ENCODE assay signal across 1 cellular context in genomic region chr15:58080398-58080797, GRCh38.
TF ChIP-seq lines count a peak whose summit lies in the region.

No MANE protein-coding gene starts in this region.

TF ChIP-seq in GM23338, 12 proteins besides CTCF, POLR2A, EP300 and RAD21 (continued from another document):
- TF ChIP-seq, protein P1, sequence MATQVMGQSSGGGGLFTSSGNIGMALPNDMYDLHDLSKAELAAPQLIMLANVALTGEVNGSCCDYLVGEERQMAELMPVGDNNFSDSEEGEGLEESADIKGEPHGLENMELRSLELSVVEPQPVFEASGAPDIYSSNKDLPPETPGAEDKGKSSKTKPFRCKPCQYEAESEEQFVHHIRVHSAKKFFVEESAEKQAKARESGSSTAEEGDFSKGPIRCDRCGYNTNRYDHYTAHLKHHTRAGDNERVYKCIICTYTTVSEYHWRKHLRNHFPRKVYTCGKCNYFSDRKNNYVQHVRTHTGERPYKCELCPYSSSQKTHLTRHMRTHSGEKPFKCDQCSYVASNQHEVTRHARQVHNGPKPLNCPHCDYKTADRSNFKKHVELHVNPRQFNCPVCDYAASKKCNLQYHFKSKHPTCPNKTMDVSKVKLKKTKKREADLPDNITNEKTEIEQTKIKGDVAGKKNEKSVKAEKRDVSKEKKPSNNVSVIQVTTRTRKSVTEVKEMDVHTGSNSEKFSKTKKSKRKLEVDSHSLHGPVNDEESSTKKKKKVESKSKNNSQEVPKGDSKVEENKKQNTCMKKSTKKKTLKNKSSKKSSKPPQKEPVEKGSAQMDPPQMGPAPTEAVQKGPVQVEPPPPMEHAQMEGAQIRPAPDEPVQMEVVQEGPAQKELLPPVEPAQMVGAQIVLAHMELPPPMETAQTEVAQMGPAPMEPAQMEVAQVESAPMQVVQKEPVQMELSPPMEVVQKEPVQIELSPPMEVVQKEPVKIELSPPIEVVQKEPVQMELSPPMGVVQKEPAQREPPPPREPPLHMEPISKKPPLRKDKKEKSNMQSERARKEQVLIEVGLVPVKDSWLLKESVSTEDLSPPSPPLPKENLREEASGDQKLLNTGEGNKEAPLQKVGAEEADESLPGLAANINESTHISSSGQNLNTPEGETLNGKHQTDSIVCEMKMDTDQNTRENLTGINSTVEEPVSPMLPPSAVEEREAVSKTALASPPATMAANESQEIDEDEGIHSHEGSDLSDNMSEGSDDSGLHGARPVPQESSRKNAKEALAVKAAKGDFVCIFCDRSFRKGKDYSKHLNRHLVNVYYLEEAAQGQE (IDR thresholded peaks at IDR 0.05; ENCODE audit: unreplicated experiment), result no peak
- TF ChIP-seq POLR2AphosphoS5 (IDR thresholded peaks at IDR 0.05; ENCODE audit: low read depth) (no peak), EZH2phosphoT487 (IDR thresholded peaks at IDR 0.05; ENCODE audit: unreplicated experiment) (no peak), CREB1 (CRISPR knock-in tag; IDR thresholded peaks at IDR 0.05; ENCODE audit: low read depth) (no peak), JUNB (IDR thresholded peaks at IDR 0.05; ENCODE audit: unreplicated experiment) (no peak), EZH2 (IDR thresholded peaks at IDR 0.05; ENCODE audit: low read depth, unreplicated experiment) (no peak), ZNF114 (CRISPR knock-in tag; IDR thresholded peaks at IDR 0.05) (no peak)
- TF ChIP-seq, protein P2, sequence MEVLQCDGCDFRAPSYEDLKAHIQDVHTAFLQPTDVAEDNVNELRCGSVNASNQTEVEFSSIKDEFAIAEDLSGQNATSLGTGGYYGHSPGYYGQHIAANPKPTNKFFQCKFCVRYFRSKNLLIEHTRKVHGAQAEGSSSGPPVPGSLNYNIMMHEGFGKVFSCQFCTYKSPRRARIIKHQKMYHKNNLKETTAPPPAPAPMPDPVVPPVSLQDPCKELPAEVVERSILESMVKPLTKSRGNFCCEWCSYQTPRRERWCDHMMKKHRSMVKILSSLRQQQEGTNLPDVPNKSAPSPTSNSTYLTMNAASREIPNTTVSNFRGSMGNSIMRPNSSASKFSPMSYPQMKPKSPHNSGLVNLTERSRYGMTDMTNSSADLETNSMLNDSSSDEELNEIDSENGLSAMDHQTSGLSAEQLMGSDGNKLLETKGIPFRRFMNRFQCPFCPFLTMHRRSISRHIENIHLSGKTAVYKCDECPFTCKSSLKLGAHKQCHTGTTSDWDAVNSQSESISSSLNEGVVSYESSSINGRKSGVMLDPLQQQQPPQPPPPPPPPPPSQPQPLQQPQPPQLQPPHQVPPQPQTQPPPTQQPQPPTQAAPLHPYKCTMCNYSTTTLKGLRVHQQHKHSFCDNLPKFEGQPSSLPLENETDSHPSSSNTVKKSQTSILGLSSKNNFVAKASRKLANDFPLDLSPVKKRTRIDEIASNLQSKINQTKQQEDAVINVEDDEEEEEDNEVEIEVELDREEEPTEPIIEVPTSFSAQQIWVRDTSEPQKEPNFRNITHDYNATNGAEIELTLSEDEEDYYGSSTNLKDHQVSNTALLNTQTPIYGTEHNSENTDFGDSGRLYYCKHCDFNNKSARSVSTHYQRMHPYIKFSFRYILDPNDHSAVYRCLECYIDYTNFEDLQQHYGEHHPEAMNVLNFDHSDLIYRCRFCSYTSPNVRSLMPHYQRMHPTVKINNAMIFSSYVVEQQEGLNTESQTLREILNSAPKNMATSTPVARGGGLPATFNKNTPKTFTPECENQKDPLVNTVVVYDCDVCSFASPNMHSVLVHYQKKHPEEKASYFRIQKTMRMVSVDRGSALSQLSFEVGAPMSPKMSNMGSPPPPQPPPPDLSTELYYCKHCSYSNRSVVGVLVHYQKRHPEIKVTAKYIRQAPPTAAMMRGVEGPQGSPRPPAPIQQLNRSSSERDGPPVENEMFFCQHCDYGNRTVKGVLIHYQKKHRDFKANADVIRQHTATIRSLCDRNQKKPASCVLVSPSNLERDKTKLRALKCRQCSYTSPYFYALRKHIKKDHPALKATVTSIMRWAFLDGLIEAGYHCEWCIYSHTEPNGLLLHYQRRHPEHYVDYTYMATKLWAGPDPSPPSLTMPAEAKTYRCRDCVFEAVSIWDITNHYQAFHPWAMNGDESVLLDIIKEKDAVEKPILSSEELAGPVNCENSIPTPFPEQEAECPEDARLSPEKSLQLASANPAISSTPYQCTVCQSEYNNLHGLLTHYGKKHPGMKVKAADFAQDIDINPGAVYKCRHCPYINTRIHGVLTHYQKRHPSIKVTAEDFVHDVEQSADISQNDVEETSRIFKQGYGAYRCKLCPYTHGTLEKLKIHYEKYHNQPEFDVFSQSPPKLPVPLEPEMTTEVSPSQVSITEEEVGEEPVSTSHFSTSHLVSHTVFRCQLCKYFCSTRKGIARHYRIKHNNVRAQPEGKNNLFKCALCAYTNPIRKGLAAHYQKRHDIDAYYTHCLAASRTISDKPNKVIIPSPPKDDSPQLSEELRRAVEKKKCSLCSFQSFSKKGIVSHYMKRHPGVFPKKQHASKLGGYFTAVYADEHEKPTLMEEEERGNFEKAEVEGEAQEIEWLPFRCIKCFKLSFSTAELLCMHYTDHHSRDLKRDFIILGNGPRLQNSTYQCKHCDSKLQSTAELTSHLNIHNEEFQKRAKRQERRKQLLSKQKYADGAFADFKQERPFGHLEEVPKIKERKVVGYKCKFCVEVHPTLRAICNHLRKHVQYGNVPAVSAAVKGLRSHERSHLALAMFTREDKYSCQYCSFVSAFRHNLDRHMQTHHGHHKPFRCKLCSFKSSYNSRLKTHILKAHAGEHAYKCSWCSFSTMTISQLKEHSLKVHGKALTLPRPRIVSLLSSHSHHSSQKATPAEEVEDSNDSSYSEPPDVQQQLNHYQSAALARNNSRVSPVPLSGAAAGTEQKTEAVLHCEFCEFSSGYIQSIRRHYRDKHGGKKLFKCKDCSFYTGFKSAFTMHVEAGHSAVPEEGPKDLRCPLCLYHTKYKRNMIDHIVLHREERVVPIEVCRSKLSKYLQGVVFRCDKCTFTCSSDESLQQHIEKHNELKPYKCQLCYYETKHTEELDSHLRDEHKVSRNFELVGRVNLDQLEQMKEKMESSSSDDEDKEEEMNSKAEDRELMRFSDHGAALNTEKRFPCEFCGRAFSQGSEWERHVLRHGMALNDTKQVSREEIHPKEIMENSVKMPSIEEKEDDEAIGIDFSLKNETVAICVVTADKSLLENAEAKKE (CRISPR knock-in tag; IDR thresholded peaks at IDR 0.05), result no peak
- TF ChIP-seq, protein P3, sequence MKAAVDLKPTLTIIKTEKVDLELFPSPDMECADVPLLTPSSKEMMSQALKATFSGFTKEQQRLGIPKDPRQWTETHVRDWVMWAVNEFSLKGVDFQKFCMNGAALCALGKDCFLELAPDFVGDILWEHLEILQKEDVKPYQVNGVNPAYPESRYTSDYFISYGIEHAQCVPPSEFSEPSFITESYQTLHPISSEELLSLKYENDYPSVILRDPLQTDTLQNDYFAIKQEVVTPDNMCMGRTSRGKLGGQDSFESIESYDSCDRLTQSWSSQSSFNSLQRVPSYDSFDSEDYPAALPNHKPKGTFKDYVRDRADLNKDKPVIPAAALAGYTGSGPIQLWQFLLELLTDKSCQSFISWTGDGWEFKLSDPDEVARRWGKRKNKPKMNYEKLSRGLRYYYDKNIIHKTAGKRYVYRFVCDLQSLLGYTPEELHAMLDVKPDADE (IDR thresholded peaks at IDR 0.05), result no peak
